In genomic region chr10:4941540-4942330, GRCh38 we compare ENCODE assay signal across 1 cellular context.
TF ChIP-seq lines count a peak whose summit lies in the region.

No MANE protein-coding gene starts in this region.

TF ChIP-seq in K562, 482 proteins besides CTCF, POLR2A, EP300 and RAD21 (continued from another document and continues in another):
- no peak for TF ChIP-seq ZNF609 (CRISPR knock-in tag; IDR thresholded peaks at IDR 0.05; ENCODE audit: borderline replicate concordance)
- TF ChIP-seq ZFPM2 (CRISPR knock-in tag; IDR thresholded peaks at IDR 0.05): no peak
- TF ChIP-seq ZNF280A (IDR thresholded peaks at IDR 0.05; ENCODE audit: low read depth, partially characterized antibody): no peak
- TF ChIP-seq MCM7 (IDR thresholded peaks at IDR 0.05): no peak
- no peak for TF ChIP-seq MITF (IDR thresholded peaks at IDR 0.05)
- TF ChIP-seq ZNF384 (IDR thresholded peaks at IDR 0.05; ENCODE audit: low read depth, low read length): no peak
- TF ChIP-seq POU5F1 (IDR thresholded peaks at IDR 0.05; ENCODE audit: borderline replicate concordance, low read depth, low read length, partially characterized antibody): no peak
- TF ChIP-seq RERE (CRISPR knock-in tag; IDR thresholded peaks at IDR 0.05; ENCODE audit: borderline replicate concordance): no peak
- TF ChIP-seq E2F3 (CRISPR knock-in tag; IDR thresholded peaks at IDR 0.05): no peak
- TF ChIP-seq CCNT2 (IDR thresholded peaks at IDR 0.05; ENCODE audit: borderline replicate concordance, extremely low read depth, insufficient read length, low read depth, low read length): peak; percentile 51
- TF ChIP-seq ARNT (IDR thresholded peaks at IDR 0.05): peak in 1 of 2 experiments; percentile 96; a peak in 2 of 4 replicates
- no peak for TF ChIP-seq KDM5B (IDR thresholded peaks at IDR 0.05; ENCODE audit: insufficient replicate concordance, low read depth, low read length)
- no peak for TF ChIP-seq NUFIP1 (IDR thresholded peaks at IDR 0.05; ENCODE audit: partially characterized antibody)
- TF ChIP-seq ZNF507 (tag; conservative IDR thresholded peaks at IDR 0.05): no peak
- no peak for TF ChIP-seq HNRNPK (IDR thresholded peaks at IDR 0.05; ENCODE audit: low read depth, low read length, poor library complexity, severe bottlenecking)
- no peak for TF ChIP-seq ZNF431 (CRISPR knock-in tag; IDR thresholded peaks at IDR 0.05)
- TF ChIP-seq SREBF2 (CRISPR knock-in tag; IDR thresholded peaks at IDR 0.05): no peak
- no peak for TF ChIP-seq ZNF444 (CRISPR knock-in tag; IDR thresholded peaks at IDR 0.05)
- TF ChIP-seq CXXC5 (CRISPR knock-in tag; IDR thresholded peaks at IDR 0.05): peak; percentile 68
- TF ChIP-seq HINFP (tag; conservative IDR thresholded peaks at IDR 0.05; ENCODE audit: low read depth): no peak
- peak; percentile 90 for TF ChIP-seq ARID1B (IDR thresholded peaks at IDR 0.05)
- TF ChIP-seq ZBTB26 (CRISPR knock-in tag; IDR thresholded peaks at IDR 0.05): no peak
- TF ChIP-seq ATF7 (IDR thresholded peaks at IDR 0.05): 0 out of 2 replicates have a peak, but pooled peaks have one; percentile 63
- TF ChIP-seq PTRF (tag; IDR thresholded peaks at IDR 0.05): no peak
- no peak for TF ChIP-seq TSC22D4 (tag; IDR thresholded peaks at IDR 0.05)
- TF ChIP-seq ZNF583 (CRISPR knock-in tag; IDR thresholded peaks at IDR 0.05): 0 out of 2 replicates have a peak, but pooled peaks have one; percentile 25
- TF ChIP-seq SRSF1 (IDR thresholded peaks at IDR 0.05; ENCODE audit: low read depth, low read length): no peak
- TF ChIP-seq SRSF7 (optimal IDR thresholded peaks at IDR 0.05; ENCODE audit: low read depth, low read length): no peak
- TF ChIP-seq ZNF592 (IDR thresholded peaks at IDR 0.05): peak; percentile 93
- TF ChIP-seq GTF3C2 (IDR thresholded peaks at IDR 0.05; ENCODE audit: borderline replicate concordance, extremely low read depth, insufficient read length): no peak
- no peak for TF ChIP-seq KDM2B (CRISPR knock-in tag; IDR thresholded peaks at IDR 0.05)
- no peak for TF ChIP-seq CHCHD3 (CRISPR knock-in tag; IDR thresholded peaks at IDR 0.05)
- TF ChIP-seq MEF2A (IDR thresholded peaks at IDR 0.05; ENCODE audit: control insufficient read depth, low read depth, low read length): no peak
